Comparison of ENCODE assay signal across 7 cellular contexts in genomic region chr6:3023663-3024483, GRCh38. TPM values are rescaled to one million over a fixed set of nuclear protein-coding genes. Genes with fewer than 3 reads are reported as not detected.
DNase-seq lines count a peak whose midpoint lies in the region; ATAC-seq and TF ChIP-seq lines count a peak whose summit lies in the region.

No MANE protein-coding gene starts in this region.

- H3K4me1 Mint-ChIP-seq in activated B cell treated with CpG ODN at 0.5 μM for 24 hours: peaks cover 54% of the 10 kb centered on the region

- peaks cover 7% of the 10 kb centered on the region for H3K36me3 Mint-ChIP-seq in activated B cell treated with CpG ODN at 0.5 μM for 24 hours (ENCODE audit: low read depth)

- intact Hi-C loops in activated B cell treated with CpG ODN at 0.5 μM for 24 hours (cut with micrococcal nuclease): loop anchor here (1.0 to 10.0 kb wide), 5 partner anchors 25 to 1289 kb away; partner anchors contain the start of genes NQO2, RIPK1 and WRNIP1

- H3K4me3 Mint-ChIP-seq in activated B cell treated with CpG ODN at 0.5 μM for 24 hours: peak overlapping the region; percentile 90

- POLR2A ChIA-PET in activated B cell treated with CpG ODN at 0.5 μM for 24 hours (lab: Charles Lee): interaction anchor here (0.6 to 8.5 kb wide), 10 partner anchors 10 to 182 kb away, joined by 3 to 93 read pairs (median 4); partner anchors contain the start of genes NQO2, RIPK1 and SERPINB1

- H3K9me3 Mint-ChIP-seq in activated B cell treated with CpG ODN at 0.5 μM for 24 hours: no peaks in the 10 kb centered on the region

- peak; percentile 58 for ATAC-seq in GM18508 (IDR thresholded peaks at IDR 0.05; ENCODE audit: insufficient read depth, unreplicated experiment)
- peak; percentile 54 for ATAC-seq in HG02870 (IDR thresholded peaks at IDR 0.05; ENCODE audit: unreplicated experiment)
- peak; percentile 82 for ATAC-seq in activated B cell treated with CpG ODN at 0.5 μM for 24 hours (ENCODE audit: low read depth)
- ATAC-seq in left lobe of liver: peak; percentile 79

- DNase-seq in NCI-H2029 treated with DMSO at 0.1 percent for 48 hours (lab: John Stamatoyannopoulos, UW): peak; percentile 30
- DNase-seq in activated B cell treated with CpG ODN at 0.5 μM for 24 hours: peak; percentile 76
- peak; percentile 76 for DNase-seq in central memory CD4-positive, alpha-beta T cell
- DNase-seq in left lobe of liver (ENCODE audit: low spot score): peak; percentile 79
- DNase-seq in stimulated activated CD4-positive, alpha-beta T cell treated with anti-CD3 and anti-CD28 coated beads, Interleukin-4, amount 100 ng/mL, for 1 hour: peak; percentile 91

- CTCF ChIA-PET in activated B cell treated with CpG ODN at 0.5 μM for 24 hours (lab: Charles Lee): interaction anchor here (1.1 to 1.6 kb wide), 4 partner anchors 9 to 30 kb away, joined by 4 to 7 read pairs (median 5); partner anchors contain the start of gene NQO2

- TF ChIP-seq CTCF in activated B cell treated with CpG ODN at 0.5 μM for 24 hours (IDR thresholded peaks at IDR 0.05): no peak

- H3K27ac Mint-ChIP-seq in activated B cell treated with CpG ODN at 0.5 μM for 24 hours: peak overlapping the region; percentile 88

- no peaks in the 10 kb centered on the region for H3K27me3 Mint-ChIP-seq in activated B cell treated with CpG ODN at 0.5 μM for 24 hours

RNA-seq across cellular contexts. Expression of gene NQO2, which starts 24.2 kb away (rescaled TPM):
- 11.9 and 12.3 TPM in 2 replicates for total RNA-seq in activated B cell treated with CpG ODN at 0.5 μM for 24 hours
- total RNA-seq in left lobe of liver: 62.7 TPM

RNA-seq across cellular contexts. Expression of gene RIPK1, which starts 44.4 kb away (rescaled TPM):
- 20.5 and 21.8 TPM in 2 replicates for total RNA-seq in activated B cell treated with CpG ODN at 0.5 μM for 24 hours
- total RNA-seq in left lobe of liver: 12.6 TPM

RNA-seq across cellular contexts. Expression of gene SERPINB6, which starts 52.5 kb away (rescaled TPM):
- 51.7 and 56.1 TPM in 2 replicates for total RNA-seq in activated B cell treated with CpG ODN at 0.5 μM for 24 hours
- 31.8 TPM for total RNA-seq in left lobe of liver

Comparison
In these comparisons a context has a peak if more than half of its experiments do, and no peak if none do; other contexts are left out.
1. Peak in every context shown above with its lines: DNase-seq and ATAC-seq.
2. DNase-seq: peak in every context shown above with its lines; median percentile 91 in stimulated activated CD4-positive, alpha-beta T cell treated with anti-CD3 and anti-CD28 coated beads, Interleukin-4, amount 100 ng/mL, for 1 hour; 79 in left lobe of liver; 76 in activated B cell treated with CpG ODN at 0.5 μM for 24 hours; 76 in central memory CD4-positive, alpha-beta T cell; 30 in NCI-H2029 treated with DMSO at 0.1 percent for 48 hours.